7 cellular contexts compared by ENCODE assay signal in genomic region chr11:64854157-64854533, GRCh38. TPM values are rescaled to one million over a fixed set of nuclear protein-coding genes. Genes with fewer than 3 reads are reported as not detected.
A peak's percentile ranks its signal among the peaks of the same experiment; 100 is the strongest.
DNase-seq lines count a peak whose midpoint lies in the region.
"Had no signal": no experiment of that assay in that cellular context is flagged by ENCODE, and none has a peak within 500 bp of the region (broad histone marks: within the 10 kb centered on the region; RNA-seq: fewer than 3 reads in every experiment).

No MANE protein-coding gene starts in this region.

- H4K20me1 ChIP-seq in BLaER1: peaks cover 57% of the 10 kb centered on the region

- H3K27ac ChIP-seq in BLaER1 (peak overlapping the region; percentile 58), SJCRH30 (peak overlapping the region; percentile 73; the same call in 1 of the 2 replicates), mesenchymal stem cell (ENCODE audit: low read length, poor library complexity, severe bottlenecking) (peak overlapping the region; percentile 74)

- peak overlapping the region in 1 of 2 experiments; percentile 29 for H3K14ac ChIP-seq in mesenchymal stem cell (ENCODE audit: low read length in 2 of 2)

- peaks cover 32% of the 10 kb centered on the region for H3K79me1 ChIP-seq in mesenchymal stem cell (replicated peaks; ENCODE audit: low read length, poor library complexity, severe bottlenecking)

- H3K36me3 ChIP-seq in BLaER1: peaks cover 45% of the 10 kb centered on the region
- peaks cover 29% of the 10 kb centered on the region; the same call in 1 of the 2 replicates for H3K36me3 ChIP-seq in SJCRH30
- peaks cover 36 to 72% of the 10 kb centered on the region in 2 experiments for H3K36me3 ChIP-seq in mesenchymal stem cell (ENCODE audit: control insufficient read depth in 1 of 2, insufficient read depth in 2 of 2, low read depth in 1 of 2, low read length in 2 of 2)

- H2BK15ac ChIP-seq in mesenchymal stem cell (ENCODE audit: low read depth, poor library complexity, severe bottlenecking): peak overlapping the region; percentile 75

- no peaks in the 10 kb centered on the region for H3K27me3 ChIP-seq in BLaER1
- no peaks in the 10 kb centered on the region for H3K27me3 ChIP-seq in SJCRH30
- H3K27me3 ChIP-seq in mesenchymal stem cell (ENCODE audit: control insufficient read depth in 1 of 2, insufficient read depth in 1 of 2, low read length in 2 of 2): no peaks in the 10 kb centered on the region

- H3K4me3 ChIP-seq in BLaER1: peak overlapping the region; percentile 36; the same call in 1 of the 2 replicates
- H3K4me3 ChIP-seq in SJCRH30: no peak overlapping the region
- H3K4me3 ChIP-seq in mesenchymal stem cell (ENCODE audit: insufficient read depth in 1 of 2, low read depth in 1 of 2, low read length in 2 of 2): peak overlapping the region in 1 of 2 experiments; percentile 52

- H2AK5ac ChIP-seq in mesenchymal stem cell (ENCODE audit: low read length, severe bottlenecking): peak overlapping the region; percentile 58

- peaks cover 100% of the 10 kb centered on the region for H3K4me1 ChIP-seq in BLaER1
- H3K4me1 ChIP-seq in SJCRH30: peaks cover 62% of the 10 kb centered on the region
- H3K4me1 ChIP-seq in mesenchymal stem cell (ENCODE audit: control insufficient read depth, insufficient read depth, low read depth, low read length): peaks cover 74% of the 10 kb centered on the region

- H2AFZ ChIP-seq in mesenchymal stem cell (ENCODE audit: low read depth, low read length): no peak overlapping the region

- H3K4ac ChIP-seq in mesenchymal stem cell (ENCODE audit: low read depth in 1 of 2, low read length in 2 of 2): peak overlapping the region; percentile 35 to 82

- H3K9ac ChIP-seq in BLaER1 (peak overlapping the region; percentile 25; the same call in 1 of the 2 replicates), mesenchymal stem cell (ENCODE audit: low read length) (peak overlapping the region; percentile 53)

- no peak overlapping the region for H3K23ac ChIP-seq in mesenchymal stem cell (ENCODE audit: low read length in 2 of 2)

- H3K9me3 ChIP-seq in BLaER1 (no peaks in the 10 kb centered on the region), SJCRH30 (replicated peaks) (no peaks in the 10 kb centered on the region), mesenchymal stem cell (ENCODE audit: control insufficient read depth, low read length) (no peaks in the 10 kb centered on the region)

- H2BK12ac ChIP-seq in mesenchymal stem cell (ENCODE audit: low read length in 2 of 2): peak overlapping the region; percentile 67 to 92

- H2BK120ac ChIP-seq in mesenchymal stem cell (ENCODE audit: low read depth, low read length): peak overlapping the region; percentile 80

- no peak overlapping the region for H2BK5ac ChIP-seq in mesenchymal stem cell (ENCODE audit: low read depth, low read length, poor library complexity, severe bottlenecking)

- H3K4me2 ChIP-seq in BLaER1 (peak overlapping the region; percentile 97), mesenchymal stem cell (ENCODE audit: low read length, poor library complexity, severe bottlenecking) (no peak overlapping the region)

- WGBS in mesenchymal stem cell: 95% methylated on average over 25 of the region's 25 CpGs

- peak overlapping the region; percentile 79 to 93 for H3K18ac ChIP-seq in mesenchymal stem cell (ENCODE audit: low read depth in 1 of 2, low read length in 2 of 2)

- DNase-seq in SJCRH30: no peak
- no peak for DNase-seq in mesenchymal stem cell
- DNase-seq in NCI-H446 treated with DMSO at 0.1 percent for 48 hours (lab: John Stamatoyannopoulos, UW): no peak
- no peak for DNase-seq in SK-N-DZ (ENCODE audit: low spot score)
- DNase-seq in DMS153 (lab: John Stamatoyannopoulos, UW): no peak
- DNase-seq: NCI-H1105 treated with DMSO at 0.1 percent for 48 hours had no signal

- peak overlapping the region; percentile 93 for H4K91ac ChIP-seq in mesenchymal stem cell (ENCODE audit: low read length)

- peak overlapping the region; percentile 79 for H4K8ac ChIP-seq in mesenchymal stem cell (ENCODE audit: low read length)

RNA-seq across cellular contexts. Expression of gene CDC42BPG, which starts 9.7 kb away (rescaled TPM):
- total RNA-seq in SJCRH30 (2014; rRNA removed; shearing (Covaris generic)): 0.03 and 0.10 TPM in 2 replicates
- 0.26 TPM for polyA plus RNA-seq in mesenchymal stem cell (2013, experiment 1 of 2)
- polyA plus RNA-seq in mesenchymal stem cell (2013, experiment 2 of 2): 0.21 TPM
- polyA plus RNA-seq in SK-N-DZ (2014; cell fraction: cytosol; rRNA removed): 0.17 and 0.73 TPM in 2 replicates
- 1.4 and 1.8 TPM in 2 replicates for polyA plus RNA-seq in SK-N-DZ (2014; cell fraction: nucleus; rRNA removed)

RNA-seq across cellular contexts. Expression of gene EHD1, which starts 24.3 kb away (rescaled TPM):
- 43.4 and 45.0 TPM in 2 replicates for total RNA-seq in SJCRH30 (2014; rRNA removed; shearing (Covaris generic))
- 57.6 TPM for polyA plus RNA-seq in mesenchymal stem cell (2013, experiment 1 of 2)
- polyA plus RNA-seq in mesenchymal stem cell (2013, experiment 2 of 2): 57.2 TPM
- polyA plus RNA-seq in SK-N-DZ (2014; cell fraction: cytosol; rRNA removed): 28.2 TPM in 2 replicates
- 8.5 and 14.2 TPM in 2 replicates for polyA plus RNA-seq in SK-N-DZ (2014; cell fraction: nucleus; rRNA removed)

RNA-seq across cellular contexts. Expression of gene MEN1, which starts 43.8 kb away (rescaled TPM):
- total RNA-seq in SJCRH30 (2014; rRNA removed; shearing (Covaris generic)): 25.9 and 26.3 TPM in 2 replicates
- 30.3 TPM for polyA plus RNA-seq in mesenchymal stem cell (2013, experiment 1 of 2)
- polyA plus RNA-seq in mesenchymal stem cell (2013, experiment 2 of 2): 29.2 TPM
- polyA plus RNA-seq in SK-N-DZ (2014; cell fraction: cytosol; rRNA removed): 21.2 and 26.8 TPM in 2 replicates
- 40.7 and 64.0 TPM in 2 replicates for polyA plus RNA-seq in SK-N-DZ (2014; cell fraction: nucleus; rRNA removed)

RNA-seq across cellular contexts. Expression of gene MAP4K2, which starts 51.1 kb away (rescaled TPM):
- 8.9 and 9.6 TPM in 2 replicates for total RNA-seq in SJCRH30 (2014; rRNA removed; shearing (Covaris generic))
- 12.3 TPM for polyA plus RNA-seq in mesenchymal stem cell (2013, experiment 1 of 2)
- polyA plus RNA-seq in mesenchymal stem cell (2013, experiment 2 of 2): 13.7 TPM
- polyA plus RNA-seq in SK-N-DZ (2014; cell fraction: cytosol; rRNA removed): 12.7 and 32.3 TPM in 2 replicates
- polyA plus RNA-seq in SK-N-DZ (2014; cell fraction: nucleus; rRNA removed): 62.1 and 80.6 TPM in 2 replicates
